In genomic region chr3:141250342-141250741, GRCh38 we compare ENCODE assay signal across 2 cellular contexts.
TF ChIP-seq lines count a peak whose summit lies in the region.

No MANE protein-coding gene starts in this region.

TF ChIP-seq in Ishikawa, 13 proteins besides CTCF, POLR2A, EP300 and RAD21 (continued from another document):
- TF ChIP-seq USF1 (IDR thresholded peaks at IDR 0.05) (peak; percentile 82), CREB1 (IDR thresholded peaks at IDR 0.05; ENCODE audit: low read depth) (no peak), MAX (IDR thresholded peaks at IDR 0.05) (no peak), FOXM1 (IDR thresholded peaks at IDR 0.05; ENCODE audit: borderline replicate concordance, low read depth) (no peak), NFIC (IDR thresholded peaks at IDR 0.05) (no peak), TEAD4 (IDR thresholded peaks at IDR 0.05) (no peak), YY1 (IDR thresholded peaks at IDR 0.05; ENCODE audit: low read depth) (no peak), CEBPB (IDR thresholded peaks at IDR 0.05) (no peak), TCF12 (IDR thresholded peaks at IDR 0.05; ENCODE audit: low read depth) (no peak), EGR1 (IDR thresholded peaks at IDR 0.05) (0 out of 2 replicates have a peak, but pooled peaks have one; percentile 18), ZBTB7A (IDR thresholded peaks at IDR 0.05; ENCODE audit: low read depth) (no peak)

TF ChIP-seq in K562, 482 proteins besides CTCF, POLR2A, EP300 and RAD21 (continued from another document):
- no peak for TF ChIP-seq ZNF280B (CRISPR knock-in tag; IDR thresholded peaks at IDR 0.05)
- TF ChIP-seq USF1 (CRISPR knock-in tag; IDR thresholded peaks at IDR 0.05), result peak; percentile 85
- TF ChIP-seq ZNF57 (CRISPR knock-in tag; IDR thresholded peaks at IDR 0.05), result no peak
- TF ChIP-seq SMARCA5 (IDR thresholded peaks at IDR 0.05), result no peak
- no peak for TF ChIP-seq SP2 (IDR thresholded peaks at IDR 0.05; ENCODE audit: extremely low read depth, low read depth, low read length, poor library complexity, severe bottlenecking)
- TF ChIP-seq FOXA1 (IDR thresholded peaks at IDR 0.05; ENCODE audit: borderline replicate concordance), result no peak
- TF ChIP-seq, protein P1, sequence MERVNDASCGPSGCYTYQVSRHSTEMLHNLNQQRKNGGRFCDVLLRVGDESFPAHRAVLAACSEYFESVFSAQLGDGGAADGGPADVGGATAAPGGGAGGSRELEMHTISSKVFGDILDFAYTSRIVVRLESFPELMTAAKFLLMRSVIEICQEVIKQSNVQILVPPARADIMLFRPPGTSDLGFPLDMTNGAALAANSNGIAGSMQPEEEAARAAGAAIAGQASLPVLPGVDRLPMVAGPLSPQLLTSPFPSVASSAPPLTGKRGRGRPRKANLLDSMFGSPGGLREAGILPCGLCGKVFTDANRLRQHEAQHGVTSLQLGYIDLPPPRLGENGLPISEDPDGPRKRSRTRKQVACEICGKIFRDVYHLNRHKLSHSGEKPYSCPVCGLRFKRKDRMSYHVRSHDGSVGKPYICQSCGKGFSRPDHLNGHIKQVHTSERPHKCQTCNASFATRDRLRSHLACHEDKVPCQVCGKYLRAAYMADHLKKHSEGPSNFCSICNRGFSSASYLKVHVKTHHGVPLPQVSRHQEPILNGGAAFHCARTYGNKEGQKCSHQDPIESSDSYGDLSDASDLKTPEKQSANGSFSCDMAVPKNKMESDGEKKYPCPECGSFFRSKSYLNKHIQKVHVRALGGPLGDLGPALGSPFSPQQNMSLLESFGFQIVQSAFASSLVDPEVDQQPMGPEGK (CRISPR knock-in tag; IDR thresholded peaks at IDR 0.05; ENCODE audit: borderline replicate concordance), result no peak
- TF ChIP-seq TBL1XR1 (IDR thresholded peaks at IDR 0.05; ENCODE audit: low read length in 2 of 2), result no peak
- TF ChIP-seq RAD51 (IDR thresholded peaks at IDR 0.05; ENCODE audit: borderline replicate concordance, low read depth), result peak; percentile 65; the same call in 1 of the 2 replicates
- TF ChIP-seq ARHGAP35 (IDR thresholded peaks at IDR 0.05; ENCODE audit: partially characterized antibody), result no peak
- no peak for TF ChIP-seq ZNF395 (CRISPR knock-in tag; IDR thresholded peaks at IDR 0.05)
- peak; percentile 61 for TF ChIP-seq FOS (IDR thresholded peaks at IDR 0.05; ENCODE audit: extremely low read depth, insufficient read length)
TF ChIP-seq in K562: peak in this region for 6.
